In the genomic region with DNA sequence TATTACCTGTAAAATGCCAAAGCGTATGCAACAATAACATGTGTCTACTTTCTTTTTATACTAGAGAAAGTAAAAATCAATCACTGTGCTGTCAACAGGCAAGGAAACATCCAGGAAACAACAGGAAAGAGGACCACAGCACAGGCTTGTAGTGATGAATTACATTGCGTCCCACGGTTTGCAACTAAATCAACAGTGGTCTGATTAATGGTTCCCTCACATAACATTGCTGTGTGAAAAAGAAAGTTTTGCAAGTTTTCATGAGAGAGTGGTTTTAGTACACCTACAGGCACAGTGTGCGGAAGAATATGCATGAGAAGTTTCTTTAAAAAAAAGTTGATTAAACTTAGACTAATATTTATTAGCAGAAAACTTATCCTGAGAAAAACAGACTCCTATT, we compare ENCODE assay signal across 20 cellular contexts.
DNase-seq lines count a peak whose midpoint lies in the region; ATAC-seq, FAIRE-seq and TF ChIP-seq lines count a peak whose summit lies in the region.
"Had no signal": no experiment of that assay in that cellular context is flagged by ENCODE, and none has a peak within 500 bp of the region (broad histone marks: within the 10 kb centered on the region; RNA-seq: fewer than 3 reads in every experiment).

No MANE protein-coding gene starts in this region.

- H3K9me3 ChIP-seq in HEK293 (ENCODE audit: control insufficient read depth, insufficient read depth, low read depth, low read length): no peaks in the 10 kb centered on the region
- no peaks in the 10 kb centered on the region for H3K9me3 ChIP-seq in astrocyte (ENCODE audit: insufficient read depth, low read depth, low read length)
- H3K9me3 ChIP-seq in aorta (ENCODE audit: control insufficient read depth, low read length): no peaks in the 10 kb centered on the region
- H3K9me3 ChIP-seq: A549, Caco-2, HAP-1 had no signal

- DNase-seq in astrocyte (ENCODE audit: low read depth) (peak; percentile 16), renal cortical epithelial cell (ENCODE audit: low read depth) (peak; percentile 2), chondrocyte (ENCODE audit: low spot score) (no peak), aorta (no peak)
- no peak for DNase-seq in NK-92 treated with Interleukin-12 subunit alpha and Interleukin-12 subunit beta, amount 100 ng/mL, for 24 hours (lab: John Stamatoyannopoulos, UW)
- DNase-seq: AML-193; Caco-2; CD4-positive, alpha-beta T cell; GM23248; HFFc6; IMR-90 had no signal

- H3K27me3 Mint-ChIP-seq in astrocyte (ENCODE audit: low read depth, unreplicated experiment) (no peaks in the 10 kb centered on the region), nephron (ENCODE audit: low read depth) (no peaks in the 10 kb centered on the region), chondrocyte (ENCODE audit: low read depth) (peaks cover 3% of the 10 kb centered on the region)
- H3K27me3 Mint-ChIP-seq: CD4-positive, alpha-beta T cell had no signal

- no peaks in the 10 kb centered on the region for H3K4me1 ChIP-seq in HEK293 (ENCODE audit: control insufficient read depth, insufficient read depth, low read length)
- H3K4me1 ChIP-seq in astrocyte (ENCODE audit: insufficient read depth, low read length): no peaks in the 10 kb centered on the region
- H3K4me1 ChIP-seq in aorta (ENCODE audit: control insufficient read depth in 1 of 2, insufficient read depth in 2 of 2, low read length in 2 of 2): no peaks in the 10 kb centered on the region
- H3K4me1 ChIP-seq: A549, Caco-2, HAP-1 had no signal

- intact Hi-C loops in aorta (cut with DNase I): no loop called here

- FAIRE-seq in astrocyte (lab: Jason Lieb, UNC): no peak
- FAIRE-seq: A549, D721Med, GM12891, HTR-8/SVneo had no signal

- H3K36me3 Mint-ChIP-seq in astrocyte (ENCODE audit: low read depth, unreplicated experiment): no peaks in the 10 kb centered on the region
- H3K36me3 Mint-ChIP-seq in nephron (ENCODE audit: low read depth): no peaks in the 10 kb centered on the region
- H3K36me3 Mint-ChIP-seq in chondrocyte (ENCODE audit: low read depth): no peaks in the 10 kb centered on the region

- no peak overlapping the region for H2AFZ ChIP-seq in astrocyte (ENCODE audit: low read depth, low read length)
- H2AFZ ChIP-seq: GM23248 had no signal

- H3K27ac ChIP-seq in HEK293 (ENCODE audit: extremely low read depth, low read depth, low read length): no peak overlapping the region
- no peak overlapping the region for H3K27ac ChIP-seq in astrocyte (ENCODE audit: low read depth, low read length)
- H3K27ac ChIP-seq in aorta (ENCODE audit: low read depth in 1 of 2, low read length in 2 of 2): no peak overlapping the region
- H3K27ac ChIP-seq: 22Rv1, A549, C4-2B, GM23248 had no signal

- H3K79me2 ChIP-seq in astrocyte (ENCODE audit: insufficient read depth, low read length): no peaks in the 10 kb centered on the region

- H3K4me2 ChIP-seq in astrocyte (ENCODE audit: low read length): no peak overlapping the region
- H3K4me2 ChIP-seq: A549 had no signal

- CTCF ChIA-PET in HEK293 (lab: Yijun Ruan, JAX): interaction anchor here (1.0 kb wide), 1 partner anchor 10 kb away, joined by 4 read pairs; no protein-coding TSS in a partner anchor

- WGBS in aorta, 2 donors: 52 to 57% methylated on average over 4 of the region's 4 CpGs

- H3K9ac ChIP-seq in astrocyte (ENCODE audit: low read length): no peak overlapping the region
- H3K9ac ChIP-seq: GM23248 had no signal

- ATAC-seq in aorta (ENCODE audit: low FRiP score): no peak
- ATAC-seq: A549 had no signal

- POLR2A ChIA-PET in HEK293 (lab: Yijun Ruan, JAX): no interaction called here

- no peaks in the 10 kb centered on the region for H4K20me1 ChIP-seq in astrocyte (ENCODE audit: insufficient read depth, low read length)

- H3K4me1 Mint-ChIP-seq in astrocyte (ENCODE audit: low read depth, unreplicated experiment): no peaks in the 10 kb centered on the region
- H3K4me1 Mint-ChIP-seq in nephron: peaks cover 55% of the 10 kb centered on the region
- peaks cover 3% of the 10 kb centered on the region for H3K4me1 Mint-ChIP-seq in chondrocyte (ENCODE audit: low read depth)

- H3K27me3 ChIP-seq in astrocyte (ENCODE audit: insufficient read depth, low read length): no peaks in the 10 kb centered on the region
- H3K27me3 ChIP-seq in aorta (ENCODE audit: control insufficient read depth in 1 of 2, insufficient read depth in 2 of 2, low read length in 1 of 2): no peaks in the 10 kb centered on the region

- TF ChIP-seq CTCF in HEK293 (tag by site-specific recombination; IDR thresholded peaks at IDR 0.05): no peak
- no peak for TF ChIP-seq CTCF in astrocyte (IDR thresholded peaks at IDR 0.05; ENCODE audit: insufficient read depth, low read depth, low read length)
- TF ChIP-seq CTCF in nephron (IDR thresholded peaks at IDR 0.05; ENCODE audit: unreplicated experiment in 3 of 3): no peak
- no peak for TF ChIP-seq CTCF in chondrocyte (IDR thresholded peaks at IDR 0.05)

- H3K9me3 Mint-ChIP-seq in astrocyte (ENCODE audit: unreplicated experiment) (no peaks in the 10 kb centered on the region), nephron (no peaks in the 10 kb centered on the region), chondrocyte (ENCODE audit: low read depth) (no peaks in the 10 kb centered on the region)
- H3K9me3 Mint-ChIP-seq: CD4-positive, alpha-beta T cell; HFFc6 had no signal

- no peaks in the 10 kb centered on the region for H3K36me3 ChIP-seq in HEK293 (ENCODE audit: control insufficient read depth in 2 of 2, insufficient read depth in 1 of 2, low read length in 2 of 2)
- no peaks in the 10 kb centered on the region for H3K36me3 ChIP-seq in astrocyte (ENCODE audit: insufficient read depth, low read length)
- H3K36me3 ChIP-seq in aorta (ENCODE audit: control insufficient read depth in 1 of 2, insufficient read depth in 2 of 2, low read length in 1 of 2): no peaks in the 10 kb centered on the region
- H3K36me3 ChIP-seq: HAP-1 had no signal

- H3K27ac Mint-ChIP-seq in astrocyte (ENCODE audit: unreplicated experiment) (no peak overlapping the region), nephron (peak overlapping the region; percentile 39 to 65 (median 60)), chondrocyte (ENCODE audit: unreplicated experiment) (no peak overlapping the region)
- H3K27ac Mint-ChIP-seq: CD4-positive, alpha-beta T cell; HFFc6 had no signal

- H3K4me3 Mint-ChIP-seq in astrocyte (ENCODE audit: unreplicated experiment) (no peak overlapping the region), nephron (no peak overlapping the region), chondrocyte (ENCODE audit: unreplicated experiment) (no peak overlapping the region)
- H3K4me3 Mint-ChIP-seq: CD4-positive, alpha-beta T cell; HFFc6 had no signal

- H3K4me3 ChIP-seq in HEK293 (ENCODE audit: low read depth, low read length) (no peak overlapping the region), astrocyte (ENCODE audit: insufficient read depth, low read depth, low read length) (no peak overlapping the region), aorta (ENCODE audit: low read length in 2 of 2) (no peak overlapping the region)
- H3K4me3 ChIP-seq: A549, GM23248, HAP-1 had no signal

TF ChIP-seq in HEK293, 187 proteins besides CTCF, POLR2A, EP300 and RAD21:
- no peak for TF ChIP-seq ZBTB17 (tag by site-specific recombination; IDR thresholded peaks at IDR 0.05)
- TF ChIP-seq, protein P1, sequence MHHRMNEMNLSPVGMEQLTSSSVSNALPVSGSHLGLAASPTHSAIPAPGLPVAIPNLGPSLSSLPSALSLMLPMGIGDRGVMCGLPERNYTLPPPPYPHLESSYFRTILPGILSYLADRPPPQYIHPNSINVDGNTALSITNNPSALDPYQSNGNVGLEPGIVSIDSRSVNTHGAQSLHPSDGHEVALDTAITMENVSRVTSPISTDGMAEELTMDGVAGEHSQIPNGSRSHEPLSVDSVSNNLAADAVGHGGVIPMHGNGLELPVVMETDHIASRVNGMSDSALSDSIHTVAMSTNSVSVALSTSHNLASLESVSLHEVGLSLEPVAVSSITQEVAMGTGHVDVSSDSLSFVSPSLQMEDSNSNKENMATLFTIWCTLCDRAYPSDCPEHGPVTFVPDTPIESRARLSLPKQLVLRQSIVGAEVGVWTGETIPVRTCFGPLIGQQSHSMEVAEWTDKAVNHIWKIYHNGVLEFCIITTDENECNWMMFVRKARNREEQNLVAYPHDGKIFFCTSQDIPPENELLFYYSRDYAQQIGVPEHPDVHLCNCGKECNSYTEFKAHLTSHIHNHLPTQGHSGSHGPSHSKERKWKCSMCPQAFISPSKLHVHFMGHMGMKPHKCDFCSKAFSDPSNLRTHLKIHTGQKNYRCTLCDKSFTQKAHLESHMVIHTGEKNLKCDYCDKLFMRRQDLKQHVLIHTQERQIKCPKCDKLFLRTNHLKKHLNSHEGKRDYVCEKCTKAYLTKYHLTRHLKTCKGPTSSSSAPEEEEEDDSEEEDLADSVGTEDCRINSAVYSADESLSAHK (tag by site-specific recombination; IDR thresholded peaks at IDR 0.05): no peak
- no peak for TF ChIP-seq FEZF1 (tag by site-specific recombination; IDR thresholded peaks at IDR 0.05)
- TF ChIP-seq MZF1 (tag by site-specific recombination; IDR thresholded peaks at IDR 0.05; ENCODE audit: borderline replicate concordance): no peak
- TF ChIP-seq ZNF19 (tag by site-specific recombination; IDR thresholded peaks at IDR 0.05; ENCODE audit: low read depth): no peak
- TF ChIP-seq PRDM1 (tag by site-specific recombination; IDR thresholded peaks at IDR 0.05): peak; percentile 34; the same call in 1 of the 2 replicates
TF ChIP-seq in HEK293: peak in this region for 1.

Comparison
In these comparisons a context has a peak if more than half of its experiments do, and no peak if none do; other contexts are left out.
1. DNase-seq: peak in astrocyte (single experiment) and renal cortical epithelial cell (single experiment); none in chondrocyte (single experiment), NK-92 treated with Interleukin-12 subunit alpha and Interleukin-12 subunit beta, amount 100 ng/mL, for 24 hours (single experiment) and aorta (0 of 2).
2. H3K27ac Mint-ChIP-seq: peak in nephron (3 of 3); none in astrocyte (single experiment) and chondrocyte (single experiment).